In genomic region chr5:37721447-37721871, GRCh38 we compare ENCODE assay signal across 8 cellular contexts.
DNase-seq lines count a peak whose midpoint lies in the region; ATAC-seq and TF ChIP-seq lines count a peak whose summit lies in the region.

No MANE protein-coding gene starts in this region.

- H4K8ac ChIP-seq in trophoblast cell (ENCODE audit: low read depth, low read length), result no peak overlapping the region

- no peak overlapping the region for H3K27ac ChIP-seq in trophoblast cell (ENCODE audit: low read depth, low read length)

- H3K4me2 ChIP-seq in trophoblast cell (ENCODE audit: low read length), result no peak overlapping the region

- H2BK5ac ChIP-seq in trophoblast cell (ENCODE audit: low read depth, low read length, poor library complexity), result no peak overlapping the region

- no peak overlapping the region for H2BK12ac ChIP-seq in trophoblast cell (ENCODE audit: low read length)

- H3K14ac ChIP-seq in trophoblast cell (ENCODE audit: low read length), result no peak overlapping the region

- H3K4me1 Mint-ChIP-seq in CD14-positive monocyte, result peaks cover 30% of the 10 kb centered on the region

- ATAC-seq in GM19328 (IDR thresholded peaks at IDR 0.05; ENCODE audit: unreplicated experiment) (peak; percentile 68), HG03103 (IDR thresholded peaks at IDR 0.05; ENCODE audit: low read depth, unreplicated experiment) (peak; percentile 59)

- H3K4ac ChIP-seq in trophoblast cell (ENCODE audit: low read depth, low read length), result no peak overlapping the region

- no peaks in the 10 kb centered on the region for H3K9me3 Mint-ChIP-seq in CD14-positive monocyte

- H3K23ac ChIP-seq in trophoblast cell (ENCODE audit: low read length), result no peak overlapping the region

- H3K27me3 Mint-ChIP-seq in CD14-positive monocyte (ENCODE audit: low read depth in 3 of 3), result no peaks in the 10 kb centered on the region

- H3K9me3 ChIP-seq in trophoblast cell (ENCODE audit: insufficient read depth, low read depth, low read length), result no peaks in the 10 kb centered on the region

- H3K4me3 ChIP-seq in trophoblast cell (ENCODE audit: low read depth, low read length), result no peak overlapping the region

- peak overlapping the region in 1 of 2 donors; percentile 70 for H3K4me3 Mint-ChIP-seq in CD14-positive monocyte

- H3K9ac ChIP-seq in trophoblast cell (ENCODE audit: low read length), result no peak overlapping the region

- H2AFZ ChIP-seq in trophoblast cell (ENCODE audit: insufficient read depth, low read length, poor library complexity), result no peak overlapping the region

- H3K27me3 ChIP-seq in trophoblast cell (ENCODE audit: insufficient read depth, low read length), result no peaks in the 10 kb centered on the region

- peak overlapping the region; percentile 51 to 94 (median 73) for H3K27ac Mint-ChIP-seq in CD14-positive monocyte

- H3K36me3 Mint-ChIP-seq in CD14-positive monocyte, result peaks cover 30 to 32% of the 10 kb centered on the region in 2 donors

- DNase-seq in CD14-positive monocyte (ENCODE audit: low spot score) (peak; percentile 46), H4 (ENCODE audit: low spot score) (no peak), trophoblast cell (no peak), DMS79 treated with DMSO at 0.1 percent for 48 hours (lab: John Stamatoyannopoulos, UW) (no peak), SKM-1 treated with dmso at 0.1 percent for 144 hours (lab: John Stamatoyannopoulos, UW; ENCODE audit: unreplicated experiment) (no peak)
- DNase-seq in activated T-cell treated with anti-CD3 and anti-CD28 coated beads, Interleukin-2, amount 50 U/mL, for 48 hours, result peak; percentile 37 to 55

- intact Hi-C loops in CD14-positive monocyte (cut with micrococcal nuclease), result no loop called here

- H3K4me1 ChIP-seq in trophoblast cell (ENCODE audit: control insufficient read depth in 1 of 2, insufficient read depth in 2 of 2, low read length in 2 of 2), result peaks cover 2% of the 10 kb centered on the region in 2 experiments

- TF ChIP-seq CTCF in CD14-positive monocyte (IDR thresholded peaks at IDR 0.05), result no peak

- H2AK5ac ChIP-seq in trophoblast cell (ENCODE audit: low read length), result no peak overlapping the region

- no CpG with 5 or more reads among the region's 5 CpGs for WGBS in trophoblast cell (ENCODE audit: extremely low coverage, insufficient coverage, insufficient read length)

- H4K91ac ChIP-seq in trophoblast cell (ENCODE audit: low read depth, low read length), result no peak overlapping the region

- H4K12ac ChIP-seq in trophoblast cell (ENCODE audit: low read depth, low read length), result no peak overlapping the region

- peaks cover 0 to 2% of the 10 kb centered on the region in 2 experiments for H3K36me3 ChIP-seq in trophoblast cell (ENCODE audit: control insufficient read depth in 1 of 2, insufficient read depth in 2 of 2, low read length in 2 of 2)

- H3K18ac ChIP-seq in trophoblast cell (ENCODE audit: low read length), result no peak overlapping the region

- no peak overlapping the region for H2BK120ac ChIP-seq in trophoblast cell (ENCODE audit: insufficient read depth, low read length, poor library complexity)

- H3K79me1 ChIP-seq in trophoblast cell (ENCODE audit: low read length), result no peaks in the 10 kb centered on the region

- no peaks in the 10 kb centered on the region for H3K79me2 ChIP-seq in trophoblast cell (ENCODE audit: control insufficient read depth, insufficient read depth, low read length, poor library complexity)

Comparison
In these comparisons a context has a peak if more than half of its experiments do, and no peak if none do; other contexts are left out.
1. DNase-seq: peak in CD14-positive monocyte (single experiment) and activated T-cell treated with anti-CD3 and anti-CD28 coated beads, Interleukin-2, amount 50 U/mL, for 48 hours (2 of 2); none in H4 (single experiment), trophoblast cell (0 of 2), DMS79 treated with DMSO at 0.1 percent for 48 hours (single experiment) and SKM-1 treated with dmso at 0.1 percent for 144 hours (single experiment).